1 cellular context compared by ENCODE assay signal in genomic region chr7:99975782-99976521, GRCh38.
TF ChIP-seq lines count a peak whose summit lies in the region.

TSS of gene AZGP1 (minus strand) at chr7:99976031. CDS start at chr7:99976020, 11 bp downstream.

TF ChIP-seq in HepG2, 621 proteins besides CTCF, POLR2A, EP300 and RAD21 (continued from another document and continues in another):
- TF ChIP-seq PATZ1 (CRISPR knock-in tag; IDR thresholded peaks at IDR 0.05) (peak; percentile 24; the same call in 1 of the 2 replicates), ZUFSP (CRISPR knock-in tag; IDR thresholded peaks at IDR 0.05; ENCODE audit: borderline replicate concordance) (no peak), ZNF879 (CRISPR knock-in tag; IDR thresholded peaks at IDR 0.05) (no peak), TGIF2 (CRISPR knock-in tag; IDR thresholded peaks at IDR 0.05) (peak; percentile 76), ZNF407 (CRISPR knock-in tag; IDR thresholded peaks at IDR 0.05; ENCODE audit: not compliant biosample characterization) (peak; percentile 51), ZNF281 (CRISPR knock-in tag; IDR thresholded peaks at IDR 0.05; ENCODE audit: borderline replicate concordance) (no peak), MTERF4 (CRISPR knock-in tag; IDR thresholded peaks at IDR 0.05) (no peak), HIC2 (CRISPR knock-in tag; IDR thresholded peaks at IDR 0.05; ENCODE audit: low read depth) (peak; percentile 93; the same call in 1 of the 2 replicates), SMAD1 (CRISPR knock-in tag; IDR thresholded peaks at IDR 0.05; ENCODE audit: borderline replicate concordance, low read depth) (peak; percentile 67; the same call in 1 of the 2 replicates), POLR2AphosphoS2 (IDR thresholded peaks at IDR 0.05; ENCODE audit: low read depth, low read length) (0 out of 2 replicates have a peak, but pooled peaks have one; percentile 58), STAG1 (CRISPR knock-in tag; IDR thresholded peaks at IDR 0.05) (0 out of 2 replicates have a peak, but pooled peaks have one; percentile 2), MEF2D (CRISPR knock-in tag; IDR thresholded peaks at IDR 0.05) (0 out of 2 replicates have a peak, but pooled peaks have one; percentile 48), THAP9 (CRISPR knock-in tag; IDR thresholded peaks at IDR 0.05; ENCODE audit: borderline replicate concordance) (peak; percentile 68; the same call in 1 of the 2 replicates), RBAK (CRISPR knock-in tag; IDR thresholded peaks at IDR 0.05) (no peak), PHF8 (CRISPR knock-in tag; IDR thresholded peaks at IDR 0.05) (peak; percentile 41; the same call in 1 of the 2 replicates), SALL1 (CRISPR knock-in tag; IDR thresholded peaks at IDR 0.05) (peak; percentile 77), ARID4A (CRISPR knock-in tag; IDR thresholded peaks at IDR 0.05; ENCODE audit: borderline replicate concordance) (peak; percentile 75; the same call in 1 of the 2 replicates), POLR2G (IDR thresholded peaks at IDR 0.05; ENCODE audit: low read depth, low read length) (peak; percentile 82), PHF5A (CRISPR knock-in tag; IDR thresholded peaks at IDR 0.05; ENCODE audit: low read depth, unreplicated experiment) (peak; percentile 11), SP1 (IDR thresholded peaks at IDR 0.05) (no peak), SP1 (CRISPR knock-in tag; IDR thresholded peaks at IDR 0.05) (peak; percentile 72), SKI (IDR thresholded peaks at IDR 0.05; ENCODE audit: partially characterized antibody) (peak; percentile 28), MIER3 (CRISPR knock-in tag; IDR thresholded peaks at IDR 0.05; ENCODE audit: borderline replicate concordance) (0 out of 2 replicates have a peak, but pooled peaks have one; percentile 11), ZNF598 (CRISPR knock-in tag; IDR thresholded peaks at IDR 0.05; ENCODE audit: borderline replicate concordance) (0 out of 2 replicates have a peak, but pooled peaks have one; percentile 58)
